ENCODE assay signal across 8 cellular contexts in the genomic region with DNA sequence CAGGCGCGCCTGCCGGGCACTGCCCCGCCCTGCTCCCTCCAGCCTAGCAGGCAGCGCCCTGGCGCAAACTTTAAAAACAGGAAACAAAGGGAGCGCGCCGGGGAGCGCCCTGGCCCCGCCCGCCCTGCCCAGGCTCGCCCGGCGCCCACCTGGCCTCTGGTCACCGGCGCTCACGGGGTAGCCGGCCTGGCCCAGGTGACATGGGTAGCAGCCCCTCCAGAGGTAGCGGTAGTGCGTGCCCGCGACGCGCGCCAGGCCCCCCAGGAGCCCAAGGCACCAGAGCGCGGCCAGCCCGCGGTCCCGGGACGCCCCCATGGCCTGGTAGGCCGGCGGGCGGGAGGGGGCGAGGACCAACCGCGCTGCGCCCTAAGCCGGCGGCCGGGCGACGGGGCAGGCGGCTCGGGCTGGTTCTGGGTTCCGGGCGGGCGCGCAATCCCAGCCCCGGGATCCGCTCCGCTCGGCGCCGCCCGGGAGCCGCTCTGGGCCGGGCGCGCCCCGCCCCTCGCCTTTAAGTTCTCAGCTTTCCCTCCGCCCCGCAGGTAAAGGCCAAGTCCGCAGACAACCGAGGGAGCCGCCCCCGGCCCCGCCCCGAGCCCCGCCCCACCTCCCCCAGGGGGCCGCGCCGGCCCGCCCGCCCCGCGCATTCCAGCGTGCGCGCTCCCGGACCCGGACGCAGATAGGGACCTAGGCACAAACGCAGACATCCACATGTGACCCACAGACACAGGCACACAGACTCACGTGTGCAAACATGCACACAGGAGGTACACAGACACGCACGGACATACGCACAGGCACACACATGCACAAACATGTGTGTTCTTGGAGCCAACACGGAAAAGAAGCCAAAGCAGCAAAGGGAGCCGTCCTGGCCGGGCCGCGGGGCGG.
A peak's percentile ranks its signal among the peaks of the same experiment; 100 is the strongest.
DNase-seq lines count a peak whose midpoint lies in the region; ATAC-seq, FAIRE-seq and TF ChIP-seq lines count a peak whose summit lies in the region.

No MANE protein-coding gene starts in this region.

- ATAC-seq in DND-41 (ENCODE audit: insufficient read depth, low read depth) (peak; percentile 71), mucosa of descending colon (peak; percentile 87)

- no peaks in the 10 kb centered on the region for H3K79me1 ChIP-seq in H1 (ENCODE audit: low read depth, low read length)

- H2BK20ac ChIP-seq in H1 (ENCODE audit: low read length): peak overlapping the region; percentile 51; the same call in 1 of the 2 replicates

- WGBS in H1 (ENCODE audit: extremely low coverage in 1 of 2, insufficient coverage in 1 of 2, insufficient read length in 1 of 2, insufficient replicate concordance in 2 of 2, low coverage in 1 of 2, low lambda C conversion rate in 2 of 2, missing lambda C conversion rate in 1 of 2), 2 experiments: 2% methylated on average over 22 of the region's 96 CpGs; no CpG with 5 or more reads in 1 of the 2 experiments

- no peak for TF ChIP-seq EP300 in H1 (IDR thresholded peaks at IDR 0.05; ENCODE audit: borderline replicate concordance in 1 of 2, low read depth in 2 of 2, low read length in 2 of 2)

- no peak overlapping the region for H2BK120ac ChIP-seq in H1 (replicated peaks; ENCODE audit: low read depth, low read length)

- 0 out of 2 replicates have a peak overlapping the region, but pooled peaks have one; percentile 95 for H2AK5ac ChIP-seq in H1 (ENCODE audit: low read depth, low read length)

- TF ChIP-seq RAD21 in H1 (IDR thresholded peaks at IDR 0.05 in 1 of 2, conservative IDR thresholded peaks at IDR 0.05 in 1 of 2; ENCODE audit: low read depth in 2 of 2, low read length in 2 of 2): no peak

- DNase-seq in DND-41: peak; percentile 67
- peak; percentile 76 for DNase-seq in NCI-H226
- peak; percentile 88 for DNase-seq in activated CD8-positive, alpha-beta memory T cell treated with anti-CD3 and anti-CD28 coated beads for 24 hours
- DNase-seq in H1 (ENCODE audit: low read depth in 1 of 2, low spot score in 2 of 2): peak; percentile 34 to 83
- DNase-seq in mucosa of descending colon: peak; percentile 84 to 89 (median 87)
- DNase-seq in stimulated activated CD8-positive, alpha-beta memory T cell treated with anti-CD3 and anti-CD28 coated beads, Interleukin-15, amount 100 ng/mL, for 48 hours (ENCODE audit: low read depth in 2 of 2): peak; percentile 53 to 63
- DNase-seq in NCI-H2081 treated with DMSO at 0.1 percent for 48 hours (lab: John Stamatoyannopoulos, UW): no peak
- no peak for DNase-seq in dedifferentiated amniotic fluid mesenchymal stem cell (ENCODE audit: extremely low spot score)

- intact Hi-C loops in mucosa of descending colon (cut with DNase I, micrococcal nuclease): no loop called here

- H2BK15ac ChIP-seq in H1 (ENCODE audit: low read length): peak overlapping the region; percentile 97

- H2AFZ ChIP-seq in DND-41 (ENCODE audit: low read depth, low read length) (peak overlapping the region; percentile 60), H1 (ENCODE audit: low read length) (peak overlapping the region; percentile 99; the same call in 1 of the 2 replicates)

- H3K14ac ChIP-seq in H1 (ENCODE audit: insufficient read length): no peak overlapping the region

- H3K4ac ChIP-seq in H1 (replicated peaks; ENCODE audit: insufficient read length, low read depth, low read length): no peak overlapping the region

- peak overlapping the region; percentile 57; the same call in 1 of the 2 replicates for H2BK5ac ChIP-seq in H1 (ENCODE audit: low read depth, low read length)

- peak overlapping the region; percentile 67 for H4K5ac ChIP-seq in H1 (ENCODE audit: insufficient read length, low read depth, low read length)

- no peak overlapping the region for H3K56ac ChIP-seq in H1 (replicated peaks; ENCODE audit: insufficient read length, low read depth, low read length)

- H3K27me3 ChIP-seq in DND-41 (ENCODE audit: insufficient read depth, low read length, poor library complexity) (peaks cover 11% of the 10 kb centered on the region), H1 (replicated peaks in 1 of 4; ENCODE audit: control insufficient read depth in 3 of 4, extremely low read depth in 1 of 4, insufficient read depth in 3 of 4, low read length in 3 of 4) (peaks cover 0 to 33% (median 29%) of the 10 kb centered on the region in 4 experiments; a peak in 6 of 7 replicates)

- H4K20me1 ChIP-seq in DND-41 (ENCODE audit: insufficient read depth, low read length) (peaks cover 17% of the 10 kb centered on the region; the same call in 1 of the 2 replicates), H1 (replicated peaks in 1 of 2; ENCODE audit: control insufficient read depth in 1 of 2, insufficient read depth in 2 of 2, low read length in 2 of 2) (peaks cover 8 to 41% of the 10 kb centered on the region in 2 experiments)

- no peak for TF ChIP-seq CTCF in DND-41 (IDR thresholded peaks at IDR 0.05; ENCODE audit: borderline replicate concordance, extremely low read depth, low read length, poor library complexity, severe bottlenecking)
- no peak for TF ChIP-seq CTCF in H1 (IDR thresholded peaks at IDR 0.05; ENCODE audit: control extremely low read depth in 1 of 3, insufficient read depth in 1 of 3, low read depth in 1 of 3, low read length in 3 of 3)
- no peak for TF ChIP-seq CTCF in mucosa of descending colon (IDR thresholded peaks at IDR 0.05)

- H3K36me3 ChIP-seq in DND-41 (ENCODE audit: insufficient read depth, low read length) (no peaks in the 10 kb centered on the region), H1 (ENCODE audit: control insufficient read depth in 2 of 4, insufficient read depth in 4 of 4, low read length in 3 of 4) (no peaks in the 10 kb centered on the region), mucosa of descending colon (ENCODE audit: low read depth) (no peaks in the 10 kb centered on the region)

- CTCF ChIA-PET in H1 (lab: Charles Lee; ENCODE audit: partially characterized antibody): interaction anchor here (0.8 to 7.2 kb wide), 10 partner anchors 11 to 89 kb away, joined by 3 to 43 read pairs (median 6); no protein-coding TSS in a partner anchor

- H3K27ac ChIP-seq in DND-41 (ENCODE audit: low read length) (peak overlapping the region; percentile 10; the same call in 1 of the 2 replicates), H1 (ENCODE audit: low read depth, low read length) (no peak overlapping the region; the same call in 1 of the 2 replicates)

- no peak for FAIRE-seq in H1 (lab: Jason Lieb, UNC)

- POLR2A ChIA-PET in H1 (lab: Charles Lee; ENCODE audit: partially characterized antibody): interaction anchor here (0.6 to 1.0 kb wide), 3 partner anchors 8 to 12 kb away, joined by 3 read pairs; no protein-coding TSS in a partner anchor

- peak overlapping the region; percentile 78; the same call in 1 of the 2 replicates for H2BK12ac ChIP-seq in H1 (ENCODE audit: low read depth, low read length)

- TF ChIP-seq POLR2A in H1 (IDR thresholded peaks at IDR 0.05; ENCODE audit: control extremely low read depth in 1 of 2, low read depth in 2 of 2, low read length in 2 of 2): peak in 1 of 2 experiments; percentile 59; a peak in 2 of 3 replicates

- peak overlapping the region; percentile 81 for H4K8ac ChIP-seq in H1 (ENCODE audit: extremely low read depth, insufficient read depth, low read length)

- H3K4me3 ChIP-seq in DND-41 (ENCODE audit: low read depth in 1 of 2, low read length in 2 of 2) (peak overlapping the region; percentile 21 to 61; a peak in 3 of 4 replicates), H1 (ENCODE audit: extremely low read depth in 1 of 4, insufficient read depth in 2 of 4, low read depth in 3 of 4, low read length in 4 of 4) (peak overlapping the region; percentile 45 to 78 (median 62)), mucosa of descending colon (no peak overlapping the region)

- no peak overlapping the region for H3K23ac ChIP-seq in H1 (ENCODE audit: insufficient read length)

- peak overlapping the region; percentile 99 for H4K91ac ChIP-seq in H1 (replicated peaks; ENCODE audit: insufficient read length, low read length)

- peak overlapping the region; percentile 95 for H3K18ac ChIP-seq in H1 (ENCODE audit: extremely low read depth, low read length)

- peaks cover 9% of the 10 kb centered on the region for H3K23me2 ChIP-seq in H1 (ENCODE audit: low read depth, low read length)

- H3K79me2 ChIP-seq in DND-41 (ENCODE audit: insufficient read depth, low read length) (no peaks in the 10 kb centered on the region), H1 (ENCODE audit: control insufficient read depth in 1 of 2, insufficient read depth in 2 of 2, low read length in 2 of 2) (no peaks in the 10 kb centered on the region)

- no peaks in the 10 kb centered on the region for H3K9me3 ChIP-seq in DND-41 (ENCODE audit: insufficient read depth, low read length, severe bottlenecking)
- no peaks in the 10 kb centered on the region for H3K9me3 ChIP-seq in H1 (ENCODE audit: insufficient read depth in 2 of 2, low read depth in 1 of 2, low read length in 1 of 2)
- H3K9me3 ChIP-seq in mucosa of descending colon: no peaks in the 10 kb centered on the region

- H3K4me2 ChIP-seq in DND-41 (ENCODE audit: insufficient read depth, low read length) (peak overlapping the region; percentile 66), H1 (ENCODE audit: insufficient read depth in 1 of 2, low read depth in 2 of 2, low read length in 2 of 2) (peak overlapping the region; percentile 97 to 100)

- H3K4me1 ChIP-seq in DND-41 (ENCODE audit: insufficient read depth, low read length) (peaks cover 14% of the 10 kb centered on the region), H1 (replicated peaks in 1 of 4; ENCODE audit: control insufficient read depth in 3 of 4, insufficient read depth in 4 of 4, low read length in 3 of 4) (peaks cover 0 to 13% (median 8%) of the 10 kb centered on the region in 4 experiments; a peak in 6 of 7 replicates), mucosa of descending colon (ENCODE audit: low read depth) (peaks cover 17% of the 10 kb centered on the region)

- H3K9ac ChIP-seq in DND-41 (ENCODE audit: low read depth, low read length) (peak overlapping the region; percentile 62), H1 (replicated peaks in 1 of 4; ENCODE audit: extremely low read depth in 1 of 4, low read depth in 3 of 4, low read length in 3 of 4) (peak overlapping the region in 2 of 4 experiments; percentile 24 to 79; a peak in 4 of 7 replicates)

TF ChIP-seq in H1, 55 proteins besides CTCF, POLR2A, EP300 and RAD21 (continues in another document):
- no peak for TF ChIP-seq CEBPB (IDR thresholded peaks at IDR 0.05; ENCODE audit: low read depth, low read length)
- TF ChIP-seq, protein P1, sequence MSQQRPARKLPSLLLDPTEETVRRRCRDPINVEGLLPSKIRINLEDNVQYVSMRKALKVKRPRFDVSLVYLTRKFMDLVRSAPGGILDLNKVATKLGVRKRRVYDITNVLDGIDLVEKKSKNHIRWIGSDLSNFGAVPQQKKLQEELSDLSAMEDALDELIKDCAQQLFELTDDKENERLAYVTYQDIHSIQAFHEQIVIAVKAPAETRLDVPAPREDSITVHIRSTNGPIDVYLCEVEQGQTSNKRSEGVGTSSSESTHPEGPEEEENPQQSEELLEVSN (IDR thresholded peaks at IDR 0.05): no peak

Comparison
In these comparisons a context has a peak if more than half of its experiments do, and no peak if none do; other contexts are left out.
1. DNase-seq: peak in DND-41 (single experiment), NCI-H226 (single experiment), activated CD8-positive, alpha-beta memory T cell treated with anti-CD3 and anti-CD28 coated beads for 24 hours (single experiment), H1 (2 of 2), mucosa of descending colon (3 of 3) and stimulated activated CD8-positive, alpha-beta memory T cell treated with anti-CD3 and anti-CD28 coated beads, Interleukin-15, amount 100 ng/mL, for 48 hours (2 of 2); none in NCI-H2081 treated with DMSO at 0.1 percent for 48 hours (single experiment) and dedifferentiated amniotic fluid mesenchymal stem cell (single experiment).